8 cellular contexts compared by ENCODE assay signal in genomic region chr10:88091490-88092061, GRCh38.
A peak's percentile ranks its signal among the peaks of the same experiment; 100 is the strongest.
DNase-seq lines count a peak whose midpoint lies in the region; ATAC-seq lines count a peak whose summit lies in the region.

No MANE protein-coding gene starts in this region.

- H3K18ac ChIP-seq in mesendoderm (ENCODE audit: low read length): no peak overlapping the region

- ATAC-seq in Right ventricle myocardium inferior (no peak), HG03571 (IDR thresholded peaks at IDR 0.05; ENCODE audit: unreplicated experiment) (peak; percentile 85)

- H3K4me2 ChIP-seq in mesendoderm (ENCODE audit: low read length): no peak overlapping the region

- no peak overlapping the region for H3K27ac ChIP-seq in mesendoderm (ENCODE audit: low read depth, low read length)

- no peaks in the 10 kb centered on the region for H3K36me3 ChIP-seq in mesendoderm (ENCODE audit: control insufficient read depth, insufficient read depth, low read length)

- no peak overlapping the region for H2BK5ac ChIP-seq in mesendoderm (ENCODE audit: low read length)

- no peak overlapping the region for H3K56ac ChIP-seq in mesendoderm (ENCODE audit: low read length)

- no peak overlapping the region for H3K4ac ChIP-seq in mesendoderm (ENCODE audit: low read depth, low read length)

- peak overlapping the region; percentile 92 for H3K23ac ChIP-seq in mesendoderm (ENCODE audit: low read length)

- no peak overlapping the region for H4K8ac ChIP-seq in mesendoderm (ENCODE audit: low read depth, low read length)

- no peak overlapping the region for H3K9ac ChIP-seq in mesendoderm (ENCODE audit: low read length)

- peak; percentile 84 for DNase-seq in cardiac septum (ENCODE audit: low spot score)
- no peak for DNase-seq in Right ventricle myocardium inferior (ENCODE audit: missing footprints)
- DNase-seq in activated CD4-positive, alpha-beta memory T cell treated with anti-CD3 and anti-CD28 coated beads, Interleukin-2, amount 10 ng/mL, durations not matched to agents 7 days and 5 days: peak; percentile 85
- DNase-seq in mesendoderm: no peak
- no peak for DNase-seq in superior temporal gyrus (ENCODE audit: extremely low spot score)
- DNase-seq in NCI-H1694 (lab: John Stamatoyannopoulos, UW): no peak
- DNase-seq in DMS153 (lab: John Stamatoyannopoulos, UW): no peak

- H2AK5ac ChIP-seq in mesendoderm (ENCODE audit: low read length): no peak overlapping the region

- no peaks in the 10 kb centered on the region for H3K27me3 ChIP-seq in mesendoderm (ENCODE audit: insufficient read depth, low read length, poor library complexity)

- no peak overlapping the region for H2BK120ac ChIP-seq in mesendoderm (ENCODE audit: low read depth, low read length)

- no peak overlapping the region for H2BK15ac ChIP-seq in mesendoderm (replicated peaks; ENCODE audit: low read depth)

- no peak overlapping the region for H3K4me3 ChIP-seq in mesendoderm (ENCODE audit: low read length)

- peaks cover 28% of the 10 kb centered on the region for H3K27me3 Mint-ChIP-seq in activated CD4-positive, alpha-beta memory T cell treated with anti-CD3 and anti-CD28 coated beads, Interleukin-2, amount 10 ng/mL, durations not matched to agents 7 days and 5 days

- H3K27ac Mint-ChIP-seq in activated CD4-positive, alpha-beta memory T cell treated with anti-CD3 and anti-CD28 coated beads, Interleukin-2, amount 10 ng/mL, durations not matched to agents 7 days and 5 days: peak overlapping the region; percentile 85

- H3K4me3 Mint-ChIP-seq in activated CD4-positive, alpha-beta memory T cell treated with anti-CD3 and anti-CD28 coated beads, Interleukin-2, amount 10 ng/mL, durations not matched to agents 7 days and 5 days: no peak overlapping the region

- H3K4me1 ChIP-seq in mesendoderm (ENCODE audit: control insufficient read depth, low read depth, low read length): no peaks in the 10 kb centered on the region

- POLR2A ChIA-PET in activated CD4-positive, alpha-beta memory T cell treated with anti-CD3 and anti-CD28 coated beads, Interleukin-2, amount 10 ng/mL, durations not matched to agents 7 days and 5 days (lab: Charles Lee): interaction anchor here (0.7 to 2.7 kb wide), 18 partner anchors 10 to 298 kb away, joined by 3 to 29 read pairs (median 4); partner anchors contain the start of genes ATAD1, KLLN and PTEN

- intact Hi-C loops in cardiac septum (cut with DNase I): no loop called here
- intact Hi-C loops in Right ventricle myocardium inferior (cut with DNase I): no loop called here

- peaks cover 19% of the 10 kb centered on the region for H3K36me3 Mint-ChIP-seq in activated CD4-positive, alpha-beta memory T cell treated with anti-CD3 and anti-CD28 coated beads, Interleukin-2, amount 10 ng/mL, durations not matched to agents 7 days and 5 days (ENCODE audit: low read depth)

- WGBS in mesendoderm (ENCODE audit: extremely low coverage, insufficient coverage, low lambda C conversion rate): no CpG with 5 or more reads among the region's 4 CpGs

- CTCF ChIA-PET in activated CD4-positive, alpha-beta memory T cell treated with anti-CD3 and anti-CD28 coated beads, Interleukin-2, amount 10 ng/mL, durations not matched to agents 7 days and 5 days (lab: Charles Lee): interaction anchor here (0.5 to 1.6 kb wide), 9 partner anchors 19 to 492 kb away, joined by 3 to 9 read pairs (median 3); partner anchors contain the start of gene RNLS

- no peak overlapping the region for H4K5ac ChIP-seq in mesendoderm (ENCODE audit: low read length)

- H3K79me1 ChIP-seq in mesendoderm (ENCODE audit: low read length): no peaks in the 10 kb centered on the region

- peaks cover 2% of the 10 kb centered on the region for H3K9me3 Mint-ChIP-seq in activated CD4-positive, alpha-beta memory T cell treated with anti-CD3 and anti-CD28 coated beads, Interleukin-2, amount 10 ng/mL, durations not matched to agents 7 days and 5 days

- H3K79me2 ChIP-seq in mesendoderm (ENCODE audit: control insufficient read depth, insufficient read depth, low read length): no peaks in the 10 kb centered on the region

- H3K4me1 Mint-ChIP-seq in activated CD4-positive, alpha-beta memory T cell treated with anti-CD3 and anti-CD28 coated beads, Interleukin-2, amount 10 ng/mL, durations not matched to agents 7 days and 5 days: peaks cover 38% of the 10 kb centered on the region

Comparison
In these comparisons a context has a peak if more than half of its experiments do, and no peak if none do; other contexts are left out.
1. DNase-seq: peak in cardiac septum (single experiment) and activated CD4-positive, alpha-beta memory T cell treated with anti-CD3 and anti-CD28 coated beads, Interleukin-2, amount 10 ng/mL, durations not matched to agents 7 days and 5 days (single experiment); none in Right ventricle myocardium inferior (single experiment), mesendoderm (single experiment), superior temporal gyrus (single experiment), NCI-H1694 (single experiment) and DMS153 (single experiment).